ENCODE assay signal across 1 cellular context in the genomic region with DNA sequence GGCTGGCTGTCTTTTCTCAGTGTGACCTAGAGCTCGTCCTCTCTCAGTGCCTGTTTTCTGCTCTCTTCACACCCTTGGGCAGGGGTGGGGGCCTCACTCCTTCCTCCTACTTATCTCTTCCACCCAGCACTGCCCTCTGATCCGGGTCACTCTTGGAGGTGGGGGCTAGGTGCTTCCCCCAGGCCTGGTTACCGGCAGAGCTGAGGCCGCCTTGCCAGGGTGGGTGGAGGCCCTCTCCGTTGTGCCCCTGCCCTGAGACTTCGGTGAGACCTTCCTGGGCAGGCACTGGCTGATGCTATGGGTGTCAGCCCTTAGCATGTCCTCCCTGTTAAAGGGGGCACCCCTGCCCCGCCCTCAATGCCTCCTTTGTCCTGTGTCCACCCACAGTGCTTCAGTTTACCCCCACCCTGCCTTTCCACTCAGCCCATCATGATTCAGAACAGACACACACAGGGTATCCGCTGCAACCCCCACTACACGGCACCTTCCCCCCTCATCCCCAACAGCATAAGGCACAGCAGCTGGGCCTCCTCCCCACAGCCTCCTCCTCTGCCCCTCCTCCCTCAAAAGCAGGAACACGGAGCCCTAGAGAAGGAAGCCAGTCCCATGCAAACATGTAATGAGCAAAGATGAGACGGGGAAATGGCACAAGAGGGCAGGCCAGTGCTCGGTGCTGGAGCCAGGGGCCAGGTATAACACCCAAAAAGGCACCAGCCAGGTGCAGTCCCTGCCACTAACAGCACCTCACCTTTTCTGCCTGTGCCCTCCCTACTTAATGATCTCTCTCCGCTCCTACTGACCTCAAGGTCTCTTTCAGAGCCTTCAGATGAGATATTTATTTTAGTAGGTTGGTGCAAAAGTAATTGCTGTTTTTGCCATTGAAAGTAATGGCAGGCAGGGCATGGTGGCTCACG.
A peak's percentile ranks its signal among the peaks of the same experiment; 100 is the strongest.
TF ChIP-seq lines count a peak whose summit lies in the region.

No MANE protein-coding gene starts in this region.

TF ChIP-seq in K562, 482 proteins besides CTCF, POLR2A, EP300 and RAD21 (continues in another document):
- no peak for TF ChIP-seq HNRNPLL (IDR thresholded peaks at IDR 0.05; ENCODE audit: low read depth, low read length, poor library complexity, severe bottlenecking)
- TF ChIP-seq ZNF282 (CRISPR knock-in tag; IDR thresholded peaks at IDR 0.05), result no peak
- no peak for TF ChIP-seq ZBTB1 (CRISPR knock-in tag; IDR thresholded peaks at IDR 0.05; ENCODE audit: borderline replicate concordance, low read depth)
- TF ChIP-seq, protein P1, sequence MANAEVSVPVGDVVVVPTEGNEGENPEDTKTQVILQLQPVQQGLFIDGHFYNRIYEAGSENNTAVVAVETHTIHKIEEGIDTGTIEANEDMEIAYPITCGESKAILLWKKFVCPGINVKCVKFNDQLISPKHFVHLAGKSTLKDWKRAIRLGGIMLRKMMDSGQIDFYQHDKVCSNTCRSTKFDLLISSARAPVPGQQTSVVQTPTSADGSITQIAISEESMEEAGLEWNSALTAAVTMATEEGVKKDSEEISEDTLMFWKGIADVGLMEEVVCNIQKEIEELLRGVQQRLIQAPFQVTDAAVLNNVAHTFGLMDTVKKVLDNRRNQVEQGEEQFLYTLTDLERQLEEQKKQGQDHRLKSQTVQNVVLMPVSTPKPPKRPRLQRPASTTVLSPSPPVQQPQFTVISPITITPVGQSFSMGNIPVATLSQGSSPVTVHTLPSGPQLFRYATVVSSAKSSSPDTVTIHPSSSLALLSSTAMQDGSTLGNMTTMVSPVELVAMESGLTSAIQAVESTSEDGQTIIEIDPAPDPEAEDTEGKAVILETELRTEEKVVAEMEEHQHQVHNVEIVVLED (CRISPR knock-in tag; IDR thresholded peaks at IDR 0.05), result 0 out of 2 replicates have a peak, but pooled peaks have one; percentile 17
- TF ChIP-seq ZBTB2 (IDR thresholded peaks at IDR 0.05), result peak; percentile 86
- no peak for TF ChIP-seq PREB (CRISPR knock-in tag; IDR thresholded peaks at IDR 0.05)
- TF ChIP-seq HLTF (IDR thresholded peaks at IDR 0.05), result no peak; the same call in 1 of the 2 replicates
- peak; percentile 88 for TF ChIP-seq L3MBTL2 (IDR thresholded peaks at IDR 0.05)
- peak; percentile 84 for TF ChIP-seq TEAD4 (IDR thresholded peaks at IDR 0.05; ENCODE audit: low read length)
- no peak for TF ChIP-seq TEAD4 (CRISPR knock-in tag; IDR thresholded peaks at IDR 0.05; ENCODE audit: borderline replicate concordance)
- TF ChIP-seq CHD7 (IDR thresholded peaks at IDR 0.05; ENCODE audit: low read depth, low read length), result no peak
- TF ChIP-seq FOXJ3 (CRISPR knock-in tag; IDR thresholded peaks at IDR 0.05), result no peak
- no peak for TF ChIP-seq ZNF124 (CRISPR knock-in tag; IDR thresholded peaks at IDR 0.05)
- TF ChIP-seq SPI1 (IDR thresholded peaks at IDR 0.05; ENCODE audit: borderline replicate concordance, low read depth, low read length), result peak; percentile 69
- peak; percentile 89; the same call in 1 of the 2 replicates for TF ChIP-seq ZNF609 (CRISPR knock-in tag; IDR thresholded peaks at IDR 0.05; ENCODE audit: borderline replicate concordance)
- TF ChIP-seq HIVEP1 (CRISPR knock-in tag; IDR thresholded peaks at IDR 0.05), result no peak
- TF ChIP-seq ZNF75A (CRISPR knock-in tag; IDR thresholded peaks at IDR 0.05), result no peak
- TF ChIP-seq, protein P2, sequence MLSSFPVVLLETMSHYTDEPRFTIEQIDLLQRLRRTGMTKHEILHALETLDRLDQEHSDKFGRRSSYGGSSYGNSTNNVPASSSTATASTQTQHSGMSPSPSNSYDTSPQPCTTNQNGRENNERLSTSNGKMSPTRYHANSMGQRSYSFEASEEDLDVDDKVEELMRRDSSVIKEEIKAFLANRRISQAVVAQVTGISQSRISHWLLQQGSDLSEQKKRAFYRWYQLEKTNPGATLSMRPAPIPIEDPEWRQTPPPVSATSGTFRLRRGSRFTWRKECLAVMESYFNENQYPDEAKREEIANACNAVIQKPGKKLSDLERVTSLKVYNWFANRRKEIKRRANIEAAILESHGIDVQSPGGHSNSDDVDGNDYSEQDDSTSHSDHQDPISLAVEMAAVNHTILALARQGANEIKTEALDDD (IDR thresholded peaks at IDR 0.05), result peak; percentile 69; the same call in 1 of the 2 replicates
- TF ChIP-seq HMG20B (CRISPR knock-in tag; IDR thresholded peaks at IDR 0.05), result no peak
- no peak for TF ChIP-seq POLR3G (IDR thresholded peaks at IDR 0.05; ENCODE audit: extremely low read depth, insufficient read length, insufficient replicate concordance)
- no peak for TF ChIP-seq CGGBP1 (CRISPR knock-in tag; IDR thresholded peaks at IDR 0.05)
- TF ChIP-seq ZNF780A (CRISPR knock-in tag; IDR thresholded peaks at IDR 0.05), result no peak
- no peak for TF ChIP-seq NR3C1 (CRISPR knock-in tag; IDR thresholded peaks at IDR 0.05)
- TF ChIP-seq FOSL1 (tag; conservative IDR thresholded peaks at IDR 0.05), result peak; percentile 67
- no peak for TF ChIP-seq ZBTB9 (CRISPR knock-in tag; IDR thresholded peaks at IDR 0.05)
- no peak for TF ChIP-seq ZNF79 (CRISPR knock-in tag; IDR thresholded peaks at IDR 0.05; ENCODE audit: low read depth)
- TF ChIP-seq ZNF12 (CRISPR knock-in tag; IDR thresholded peaks at IDR 0.05), result no peak
- TF ChIP-seq ZNF436 (CRISPR knock-in tag; IDR thresholded peaks at IDR 0.05), result no peak
